ENCODE assay signal across 19 cellular contexts in genomic region chr7:40870108-40870507, GRCh38.
"Had no signal": no experiment of that assay in that cellular context is flagged by ENCODE, and none has a peak within 500 bp of the region (broad histone marks: within the 10 kb centered on the region; RNA-seq: fewer than 3 reads in every experiment).

No MANE protein-coding gene starts in this region.

- H3K9me3 ChIP-seq: body of pancreas, pancreas, suprapubic skin had no signal

- H3K27ac Mint-ChIP-seq: activated CD4-positive, alpha-beta memory T cell treated with anti-CD3 and anti-CD28 coated beads, Interleukin-2, amount 10 ng/mL, durations not matched to agents 7 days and 5 days; activated naive CD4-positive, alpha-beta T cell treated with anti-CD3 and anti-CD28 coated beads, Interleukin-2, amount 10 ng/mL, durations not matched to agents 7 days and 5 days; activated T-cell treated with anti-CD3 and anti-CD28 coated beads, Interleukin-2, amount 50 U/mL, for 72 hours; nephron progenitor cell; stimulated activated effector memory CD8-positive, alpha-beta T cell treated with anti-CD3 and anti-CD28 coated beads, Interleukin-12 subunit alpha, Interleukin-12 subunit beta, amount 100 ng/mL, for 72 hours had no signal

- H3K4me3 Mint-ChIP-seq: activated CD4-positive, alpha-beta memory T cell treated with anti-CD3 and anti-CD28 coated beads, Interleukin-2, amount 10 ng/mL, durations not matched to agents 7 days and 5 days; activated naive CD4-positive, alpha-beta T cell treated with anti-CD3 and anti-CD28 coated beads, Interleukin-2, amount 10 ng/mL, durations not matched to agents 7 days and 5 days; activated T-cell treated with anti-CD3 and anti-CD28 coated beads, Interleukin-2, amount 50 U/mL, for 72 hours; nephron progenitor cell; stimulated activated effector memory CD8-positive, alpha-beta T cell treated with anti-CD3 and anti-CD28 coated beads, Interleukin-12 subunit alpha, Interleukin-12 subunit beta, amount 100 ng/mL, for 72 hours had no signal

- H3K27me3 ChIP-seq: body of pancreas, esophagus squamous epithelium, gastrocnemius medialis, pancreas, stomach, suprapubic skin, tibial nerve had no signal

- ATAC-seq: activated T-cell treated with anti-CD3 and anti-CD28 coated beads, Interleukin-2, amount 50 U/mL, for 72 hours; body of pancreas; gastrocnemius medialis; pancreas; psoas muscle; right cardiac atrium; stimulated activated effector memory CD8-positive, alpha-beta T cell treated with anti-CD3 and anti-CD28 coated beads, Interleukin-12 subunit alpha, Interleukin-12 subunit beta, amount 100 ng/mL, for 72 hours had no signal

- H3K9me3 Mint-ChIP-seq: activated naive CD4-positive, alpha-beta T cell treated with anti-CD3 and anti-CD28 coated beads, Interleukin-2, amount 10 ng/mL, durations not matched to agents 7 days and 5 days had no signal

- H3K4me3 ChIP-seq: body of pancreas, esophagus squamous epithelium, gastrocnemius medialis, left ventricle myocardium inferior, pancreas, psoas muscle, stomach, suprapubic skin, tibial nerve had no signal

- H3K27ac ChIP-seq: body of pancreas, esophagus squamous epithelium, gastrocnemius medialis, left ventricle myocardium inferior, pancreas, psoas muscle, stomach, suprapubic skin, tibial nerve had no signal

- H3K27me3 Mint-ChIP-seq: activated CD4-positive, alpha-beta memory T cell treated with anti-CD3 and anti-CD28 coated beads, Interleukin-2, amount 10 ng/mL, durations not matched to agents 7 days and 5 days; activated naive CD4-positive, alpha-beta T cell treated with anti-CD3 and anti-CD28 coated beads, Interleukin-2, amount 10 ng/mL, durations not matched to agents 7 days and 5 days had no signal

- DNase-seq: activated CD4-positive, alpha-beta memory T cell treated with anti-CD3 and anti-CD28 coated beads, Interleukin-2, amount 10 ng/mL, durations not matched to agents 7 days and 5 days; activated CD4-positive, alpha-beta T cell treated with anti-CD3 and anti-CD28 coated beads for 48 hours; activated effector memory CD4-positive, alpha-beta T cell treated with anti-CD3 and anti-CD28 coated beads, Interleukin-2, amount 50 U/mL, for 16 hours; activated naive CD4-positive, alpha-beta T cell treated with anti-CD3 and anti-CD28 coated beads, Interleukin-2, amount 10 ng/mL, durations not matched to agents 7 days and 5 days; activated T-cell treated with anti-CD3 and anti-CD28 coated beads, Interleukin-2, amount 50 U/mL, for 72 hours; body of pancreas; esophagus squamous epithelium; gastrocnemius medialis; head of caudate nucleus; left ventricle myocardium inferior; nephron progenitor cell; pancreas; psoas muscle; right cardiac atrium; stimulated activated CD4-positive, alpha-beta T cell treated with anti-CD3 and anti-CD28 coated beads, Interleukin-12 subunit alpha, Interleukin-12 subunit beta, amount 100 ng/mL, for 4 hours; stomach had no signal

- H3K36me3 ChIP-seq: esophagus squamous epithelium, gastrocnemius medialis, left ventricle myocardium inferior, pancreas, stomach, suprapubic skin, tibial nerve had no signal

- H3K4me1 ChIP-seq: body of pancreas, esophagus squamous epithelium, gastrocnemius medialis, left ventricle myocardium inferior, pancreas, psoas muscle, stomach, suprapubic skin, tibial nerve had no signal

- H3K4me1 Mint-ChIP-seq: activated CD4-positive, alpha-beta memory T cell treated with anti-CD3 and anti-CD28 coated beads, Interleukin-2, amount 10 ng/mL, durations not matched to agents 7 days and 5 days; activated naive CD4-positive, alpha-beta T cell treated with anti-CD3 and anti-CD28 coated beads, Interleukin-2, amount 10 ng/mL, durations not matched to agents 7 days and 5 days; stimulated activated effector memory CD8-positive, alpha-beta T cell treated with anti-CD3 and anti-CD28 coated beads, Interleukin-12 subunit alpha, Interleukin-12 subunit beta, amount 100 ng/mL, for 72 hours had no signal

- H3K36me3 Mint-ChIP-seq: activated naive CD4-positive, alpha-beta T cell treated with anti-CD3 and anti-CD28 coated beads, Interleukin-2, amount 10 ng/mL, durations not matched to agents 7 days and 5 days; stimulated activated effector memory CD8-positive, alpha-beta T cell treated with anti-CD3 and anti-CD28 coated beads, Interleukin-12 subunit alpha, Interleukin-12 subunit beta, amount 100 ng/mL, for 72 hours had no signal
